ENCODE assay signal across 8 cellular contexts in genomic region chr3:17743660-17743995, GRCh38. TPM values are rescaled to one million over a fixed set of nuclear protein-coding genes. Genes with fewer than 3 reads are reported as not detected.
DNase-seq lines count a peak whose midpoint lies in the region; ATAC-seq, FAIRE-seq and TF ChIP-seq lines count a peak whose summit lies in the region.

No MANE protein-coding gene starts in this region.

- H3K9me3 ChIP-seq in HepG2 (ENCODE audit: low read length) (no peaks in the 10 kb centered on the region), stomach smooth muscle (ENCODE audit: control insufficient read depth in 2 of 2, low read length in 2 of 2) (no peaks in the 10 kb centered on the region)

- no peak for FAIRE-seq in HepG2 (lab: Jason Lieb, UNC)

- H2AFZ ChIP-seq in HepG2 (ENCODE audit: low read length) = peak overlapping the region; percentile 95

- H3K27me3 ChIP-seq in HepG2 (ENCODE audit: control insufficient read depth in 1 of 2, insufficient read depth in 2 of 2, low read length in 2 of 2) (no peaks in the 10 kb centered on the region; a peak in 1 of 5 replicates), stomach smooth muscle (ENCODE audit: control insufficient read depth in 1 of 2, insufficient read depth in 2 of 2, low read length in 2 of 2) (no peaks in the 10 kb centered on the region)

- TF ChIP-seq RAD21 in HepG2 (CRISPR knock-in tag; IDR thresholded peaks at IDR 0.05) = no peak

- H3K4me2 ChIP-seq in HepG2 (ENCODE audit: low read depth, low read length) = peak overlapping the region; percentile 82

- ATAC-seq in HepG2 (no peak), GM19351 (IDR thresholded peaks at IDR 0.05; ENCODE audit: unreplicated experiment) (no peak)

- no peak for DNase-seq in activated T-cell treated with anti-CD3 and anti-CD28 coated beads, Interleukin-2, amount 50 U/mL, for 24 hours
- DNase-seq in activated T-cell treated with anti-CD3 and anti-CD28 coated beads, Interleukin-2, amount 50 U/mL, for 1 hour = no peak
- DNase-seq in activated T-helper 1 cell treated with anti-CD3 and anti-CD28 coated beads, Interleukin-12 subunit alpha, Interleukin-12 subunit beta, Interleukin-2, Interleukin-4 antibody, amounts not matched to agents 30 ng/mL and 10 ng/mL and 1 ng/mL, durations not matched to agents 14 hours and 24 hours and 36 hours (ENCODE audit: low spot score) = no peak
- DNase-seq in HepG2 (ENCODE audit: low spot score) (no peak), NCI-H128 (lab: John Stamatoyannopoulos, UW; ENCODE audit: unreplicated experiment) (no peak)
- DNase-seq in activated CD4-positive, CD25-positive, alpha-beta regulatory T cell treated with anti-CD3 and anti-CD28 coated beads, Interleukin-2, amount 50 U/mL, for 72 hours = no peak

- peaks cover 20% of the 10 kb centered on the region for H3K36me3 Mint-ChIP-seq in activated T-cell treated with anti-CD3 and anti-CD28 coated beads, Interleukin-2, amount 50 U/mL, for 24 hours (ENCODE audit: low read depth)
- peaks cover 9% of the 10 kb centered on the region for H3K36me3 Mint-ChIP-seq in activated T-helper 1 cell treated with anti-CD3 and anti-CD28 coated beads, Interleukin-12 subunit alpha, Interleukin-12 subunit beta, Interleukin-2, Interleukin-4 antibody, amounts not matched to agents 30 ng/mL and 10 ng/mL and 1 ng/mL, durations not matched to agents 14 hours and 24 hours and 36 hours (ENCODE audit: low read depth)

- peaks cover 39% of the 10 kb centered on the region for H3K4me1 Mint-ChIP-seq in activated T-cell treated with anti-CD3 and anti-CD28 coated beads, Interleukin-2, amount 50 U/mL, for 24 hours (ENCODE audit: low read depth)
- H3K4me1 Mint-ChIP-seq in activated T-helper 1 cell treated with anti-CD3 and anti-CD28 coated beads, Interleukin-12 subunit alpha, Interleukin-12 subunit beta, Interleukin-2, Interleukin-4 antibody, amounts not matched to agents 30 ng/mL and 10 ng/mL and 1 ng/mL, durations not matched to agents 14 hours and 24 hours and 36 hours (ENCODE audit: low read depth) = peaks cover 55% of the 10 kb centered on the region

- TF ChIP-seq CTCF in HepG2 (CRISPR knock-in tag; IDR thresholded peaks at IDR 0.05) = no peak

- TF ChIP-seq EP300 in HepG2 (IDR thresholded peaks at IDR 0.05; ENCODE audit: low read depth in 2 of 2, low read length in 2 of 2) (no peak), HepG2 (CRISPR knock-in tag; IDR thresholded peaks at IDR 0.05; ENCODE audit: borderline replicate concordance) (no peak)

- peaks cover 25% of the 10 kb centered on the region for H3K79me2 ChIP-seq in HepG2 (ENCODE audit: insufficient read depth, low read length)

- in situ Hi-C loops in HepG2 (cut with HindIII; ENCODE audit: extremely low pct_ligation_motif_present, low pct_unique_long_range_greater_than_20kb) = no loop called here

- H3K4me3 ChIP-seq in HepG2 (replicated peaks in 1 of 3; ENCODE audit: insufficient read depth in 1 of 3, low read depth in 2 of 3, low read length in 3 of 3) (peak overlapping the region; percentile 62 to 88 (median 79); a peak in 5 of 6 replicates), stomach smooth muscle (ENCODE audit: low read length in 2 of 2) (no peak overlapping the region)

- no peaks in the 10 kb centered on the region for H3K36me3 ChIP-seq in HepG2 (replicated peaks in 1 of 2; ENCODE audit: control insufficient read depth in 1 of 2, insufficient read depth in 2 of 2, low read length in 2 of 2)
- H3K36me3 ChIP-seq in stomach smooth muscle (ENCODE audit: control insufficient read depth in 2 of 2, insufficient read depth in 2 of 2, low read length in 2 of 2) = no peaks in the 10 kb centered on the region

- H3K27me3 Mint-ChIP-seq in activated T-cell treated with anti-CD3 and anti-CD28 coated beads, Interleukin-2, amount 50 U/mL, for 24 hours = no peaks in the 10 kb centered on the region
- peaks cover 2% of the 10 kb centered on the region for H3K27me3 Mint-ChIP-seq in activated T-helper 1 cell treated with anti-CD3 and anti-CD28 coated beads, Interleukin-12 subunit alpha, Interleukin-12 subunit beta, Interleukin-2, Interleukin-4 antibody, amounts not matched to agents 30 ng/mL and 10 ng/mL and 1 ng/mL, durations not matched to agents 14 hours and 24 hours and 36 hours (ENCODE audit: insufficient read depth)

- BruUV-seq in HepG2 (replicated peaks; lab: Mats Ljungman, UMichigan) = no TSS peak

- intact Hi-C loops in activated T-helper 1 cell treated with anti-CD3 and anti-CD28 coated beads, Interleukin-12 subunit alpha, Interleukin-12 subunit beta, Interleukin-2, Interleukin-4 antibody, amounts not matched to agents 30 ng/mL and 10 ng/mL and 1 ng/mL, durations not matched to agents 14 hours and 24 hours and 36 hours (cut with micrococcal nuclease) = loop anchor here (2.0 to 10.0 kb wide), 12 partner anchors 65 to 1885 kb away; partner anchors contain the start of genes DPH3, OXNAD1 and RFTN1
- intact Hi-C loops in HepG2 (cut with micrococcal nuclease; ENCODE audit: unreplicated experiment) = loop anchor here (2.0 to 5.0 kb wide), 2 partner anchors 99 to 311 kb away; no protein-coding TSS in a partner anchor

- no peaks in the 10 kb centered on the region for H3K9me3 Mint-ChIP-seq in activated T-cell treated with anti-CD3 and anti-CD28 coated beads, Interleukin-2, amount 50 U/mL, for 24 hours
- no peaks in the 10 kb centered on the region for H3K9me3 Mint-ChIP-seq in activated T-helper 1 cell treated with anti-CD3 and anti-CD28 coated beads, Interleukin-12 subunit alpha, Interleukin-12 subunit beta, Interleukin-2, Interleukin-4 antibody, amounts not matched to agents 30 ng/mL and 10 ng/mL and 1 ng/mL, durations not matched to agents 14 hours and 24 hours and 36 hours

- H3K27ac Mint-ChIP-seq in activated T-cell treated with anti-CD3 and anti-CD28 coated beads, Interleukin-2, amount 50 U/mL, for 24 hours = peak overlapping the region; percentile 90
- peak overlapping the region; percentile 87 for H3K27ac Mint-ChIP-seq in activated T-helper 1 cell treated with anti-CD3 and anti-CD28 coated beads, Interleukin-12 subunit alpha, Interleukin-12 subunit beta, Interleukin-2, Interleukin-4 antibody, amounts not matched to agents 30 ng/mL and 10 ng/mL and 1 ng/mL, durations not matched to agents 14 hours and 24 hours and 36 hours

- POLR2A ChIA-PET in HepG2 (lab: Yijun Ruan, JAX) = interaction anchor here (1.0 kb wide), 1 partner anchor 1491 kb away, joined by 3 read pairs; no protein-coding TSS in a partner anchor

- H3K4me1 ChIP-seq in HepG2 (ENCODE audit: insufficient read depth, low read length) (peaks cover 72% of the 10 kb centered on the region), stomach smooth muscle (ENCODE audit: control insufficient read depth, insufficient read depth, low read length) (peaks cover 15% of the 10 kb centered on the region)

- H4K20me1 ChIP-seq in HepG2 (ENCODE audit: insufficient read depth, low read length) = no peaks in the 10 kb centered on the region

- WGBS in HepG2 (ENCODE audit: low lambda C conversion rate) = 4% methylated on average over 1 of the region's 1 CpG

- no peak for TF ChIP-seq POLR2A in HepG2 (IDR thresholded peaks at IDR 0.05; ENCODE audit: insufficient read depth in 1 of 2, low read depth in 2 of 2, low read length in 2 of 2)

- H3K4me3 Mint-ChIP-seq in activated T-cell treated with anti-CD3 and anti-CD28 coated beads, Interleukin-2, amount 50 U/mL, for 24 hours = peak overlapping the region; percentile 95
- peak overlapping the region; percentile 92 for H3K4me3 Mint-ChIP-seq in activated T-helper 1 cell treated with anti-CD3 and anti-CD28 coated beads, Interleukin-12 subunit alpha, Interleukin-12 subunit beta, Interleukin-2, Interleukin-4 antibody, amounts not matched to agents 30 ng/mL and 10 ng/mL and 1 ng/mL, durations not matched to agents 14 hours and 24 hours and 36 hours

- CTCF ChIA-PET in HepG2 (lab: Yijun Ruan, JAX; ENCODE audit: low intra/inter-chr PET ratio, low total read pairs) = no interaction called here

- peak overlapping the region; percentile 93 for H3K9ac ChIP-seq in HepG2 (ENCODE audit: insufficient read depth, low read depth, low read length)
- H3K9ac ChIP-seq in stomach smooth muscle (ENCODE audit: low read length in 2 of 2) = peak overlapping the region; percentile 74 to 96

- H3K27ac ChIP-seq in HepG2 (ENCODE audit: extremely low read length, insufficient read depth, low read length) (peak overlapping the region; percentile 98), stomach smooth muscle (ENCODE audit: low read length) (peak overlapping the region; percentile 90)

TF ChIP-seq in HepG2, 621 proteins besides CTCF, POLR2A, EP300 and RAD21 (continues in another document):
- TF ChIP-seq NFRKB (IDR thresholded peaks at IDR 0.05) (no peak), TEAD3 (CRISPR knock-in tag; optimal IDR thresholded peaks at IDR 0.05; ENCODE audit: borderline replicate concordance) (no peak), ZNF3 (CRISPR knock-in tag; IDR thresholded peaks at IDR 0.05) (no peak), PHB2 (IDR thresholded peaks at IDR 0.05; ENCODE audit: partially characterized antibody) (no peak), TEAD2 (CRISPR knock-in tag; IDR thresholded peaks at IDR 0.05) (no peak)

RNA-seq across cellular contexts. Expression of gene TBC1D5, which starts 1.2 kb away (rescaled TPM):
- total RNA-seq in activated T-helper 1 cell treated with anti-CD3 and anti-CD28 coated beads, Interleukin-12 subunit alpha, Interleukin-12 subunit beta, Interleukin-2, Interleukin-4 antibody, amounts not matched to agents 30 ng/mL and 10 ng/mL and 1 ng/mL, durations not matched to agents 14 hours and 24 hours and 36 hours = 31.4 and 33.8 TPM in 2 replicates
- total RNA-seq in HepG2 (2016; rRNA removed; fragmentation: Illumina TruSeq; extraction: Trizol) = 33.3 and 50.5 TPM in 2 replicates
- 28.9 and 36.1 TPM in 2 replicates for total RNA-seq in HepG2 (2016; cell fraction: cytosol; rRNA removed; fragmentation: Illumina TruSeq; extraction: Trizol; ENCODE audit: low read depth)
- total RNA-seq in HepG2 (2016; cell fraction: insoluble cytoplasmic fraction; rRNA removed; fragmentation: Illumina TruSeq; extraction: Trizol) = 34.4 and 49.1 TPM in 2 replicates
- 27.1 and 27.6 TPM in 2 replicates for total RNA-seq in HepG2 (2016; cell fraction: membrane; rRNA removed; fragmentation: Illumina TruSeq; extraction: Trizol)
- 56.8 and 57.7 TPM in 2 replicates for total RNA-seq in HepG2 (2016; cell fraction: nucleus; rRNA removed; fragmentation: Illumina TruSeq; extraction: Trizol)
- 15.4 and 19.2 TPM in 2 replicates for polyA plus RNA-seq in HepG2 (2011; rRNA removed)
- 12.9 and 15.0 TPM in 2 replicates for polyA plus RNA-seq in HepG2 (2011; cell fraction: cytosol; rRNA removed)
- 10.9 and 12.9 TPM in 2 replicates for polyA plus RNA-seq in HepG2 (2011; cell fraction: nucleus; rRNA removed)
- 17.7 and 18.8 TPM in 2 replicates for polyA plus RNA-seq in HepG2 (2012)
- polyA plus RNA-seq in HepG2 (2016; cell fraction: cytosol; fragmentation: Illumina TruSeq; extraction: Trizol; ENCODE audit: low read depth) = 0.88 and 1.2 TPM in 2 replicates
- polyA plus RNA-seq in HepG2 (2016; cell fraction: insoluble cytoplasmic fraction; fragmentation: Illumina TruSeq; extraction: Trizol; ENCODE audit: low read depth) = 17.3 and 19.4 TPM in 2 replicates
- 4.4 and 4.8 TPM in 2 replicates for polyA plus RNA-seq in HepG2 (2016; cell fraction: membrane; fragmentation: Illumina TruSeq; extraction: Trizol; ENCODE audit: low read depth)
- polyA plus RNA-seq in HepG2 (2016; cell fraction: nucleus; fragmentation: Illumina TruSeq; extraction: Trizol; ENCODE audit: insufficient read depth, low read depth) = 13.6 and 14.4 TPM in 2 replicates
- 11.9 and 39.7 TPM in 2 replicates for polyA minus RNA-seq in HepG2 (2011; rRNA and poly(A)+ RNA removed; ENCODE audit: low replicate concordance)
- polyA minus RNA-seq in HepG2 (2011; cell fraction: cytosol; rRNA and poly(A)+ RNA removed) = 27.3 and 30.9 TPM in 2 replicates
- 86.3 and 98.5 TPM in 2 replicates for polyA minus RNA-seq in HepG2 (2011; cell fraction: nucleus; rRNA and poly(A)+ RNA removed)

Comparison
In these comparisons a context has a peak if more than half of its experiments do, and no peak if none do; other contexts are left out.
1. H3K4me3 ChIP-seq: peak in HepG2 (3 of 3); none in stomach smooth muscle (0 of 2).